ENCODE assay signal across 19 cellular contexts in the genomic region with DNA sequence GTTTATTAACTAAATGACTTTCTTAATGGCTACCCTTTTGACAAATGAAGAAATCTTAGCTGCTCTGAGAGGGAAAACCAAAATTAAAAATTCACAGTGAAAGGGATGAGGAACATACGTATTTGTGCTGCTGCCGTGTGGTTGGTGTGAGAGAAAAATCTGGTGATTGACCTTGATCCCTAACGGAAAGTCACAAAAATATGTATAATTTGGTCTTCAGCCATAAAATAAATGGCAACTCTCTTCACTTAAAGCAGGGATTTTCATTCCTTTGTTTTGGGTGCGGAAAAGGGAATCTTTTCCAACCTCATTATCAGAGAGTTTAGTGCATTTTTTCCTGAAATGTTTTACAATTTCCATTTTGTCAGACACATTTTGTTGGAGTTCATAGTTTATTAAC. TPM values are rescaled to one million over a fixed set of nuclear protein-coding genes. Genes with fewer than 3 reads are reported as not detected.
A peak's percentile ranks its signal among the peaks of the same experiment; 100 is the strongest.
DNase-seq lines count a peak whose midpoint lies in the region; ATAC-seq, FAIRE-seq and TF ChIP-seq lines count a peak whose summit lies in the region.
"Had no signal": no experiment of that assay in that cellular context is flagged by ENCODE, and none has a peak within 500 bp of the region (broad histone marks: within the 10 kb centered on the region; RNA-seq: fewer than 3 reads in every experiment).

No MANE protein-coding gene starts in this region.

- no peaks in the 10 kb centered on the region for H3K27me3 ChIP-seq in esophagus muscularis mucosa
- H3K27me3 ChIP-seq: testis had no signal

- TF ChIP-seq CTCF in esophagus muscularis mucosa (IDR thresholded peaks at IDR 0.05) (no peak), natural killer cell (IDR thresholded peaks at IDR 0.05) (no peak)

- peak overlapping the region in 1 of 4 donors; percentile 4 for H3K4me3 ChIP-seq in esophagus muscularis mucosa
- H3K4me3 ChIP-seq: testis had no signal

- ATAC-seq in left ventricle myocardium superior = peak; percentile 14
- ATAC-seq in left cardiac atrium = no peak
- peak in 1 of 3 donors; percentile 30 for ATAC-seq in natural killer cell
- ATAC-seq: CD8-positive, alpha-beta T cell; esophagus mucosa; naive thymus-derived CD8-positive, alpha-beta T cell; stimulated activated memory B cell treated with anti-CD40 and anti-IgM and Interleukin-4, amounts not matched to agents 10 μg/mL and 1 μg/mL and 100 μg/mL, for 72 hours had no signal

- H3K27me3 Mint-ChIP-seq in natural killer cell (ENCODE audit: low read depth in 2 of 2) = no peaks in the 10 kb centered on the region
- H3K27me3 Mint-ChIP-seq: naive thymus-derived CD8-positive, alpha-beta T cell; stimulated activated memory B cell treated with anti-CD40 and anti-IgM and Interleukin-4, amounts not matched to agents 10 μg/mL and 1 μg/mL and 100 μg/mL, for 72 hours had no signal

- intact Hi-C loops in left ventricle myocardium superior (cut with micrococcal nuclease) (no loop called here), left cardiac atrium (cut with DNase I) (loop anchor here in 1 of 2 donors (5.0 kb wide), 1 partner anchor 72 kb away; no protein-coding TSS in a partner anchor), esophagus muscularis mucosa (cut with DNase I) (no loop called here), natural killer cell (cut with micrococcal nuclease) (no loop called here)

- DNase-seq in left ventricle myocardium superior (no peak), left cardiac atrium (no peak), esophagus muscularis mucosa (ENCODE audit: extremely low spot score) (no peak), natural killer cell (no peak), RCC 7860 (ENCODE audit: low spot score) (no peak), G401 (ENCODE audit: low spot score) (no peak)
- no peak for DNase-seq in activated naive CD4-positive, alpha-beta T cell (lab: John Stamatoyannopoulos, UW)
- no peak for DNase-seq in stimulated activated CD4-positive, alpha-beta T cell treated with anti-CD3 and anti-CD28 coated beads, Interleukin-1b, Interleukin-23, amount 100 ng/mL, for 48 hours
- DNase-seq: activated CD4-positive, alpha-beta T cell treated with anti-CD3 and anti-CD28 coated beads, Interleukin-2, amount 50 U/mL, for 4 hours; CD8-positive, alpha-beta T cell; head of caudate nucleus; HFFc6; naive thymus-derived CD8-positive, alpha-beta T cell; NCI-H187 treated with DMSO at 0.1 percent for 48 hours; testis; WERI-Rb-1 had no signal

- no peaks in the 10 kb centered on the region for H3K36me3 Mint-ChIP-seq in natural killer cell
- H3K36me3 Mint-ChIP-seq: CD8-positive, alpha-beta T cell; stimulated activated memory B cell treated with anti-CD40 and anti-IgM and Interleukin-4, amounts not matched to agents 10 μg/mL and 1 μg/mL and 100 μg/mL, for 72 hours had no signal

- TF ChIP-seq POLR2A in esophagus muscularis mucosa (IDR thresholded peaks at IDR 0.05; ENCODE audit: low read depth) = no peak

- in situ Hi-C loops in G401 (cut with HindIII; ENCODE audit: low sequenced_read_pairs) = no loop called here

- H3K27ac ChIP-seq in esophagus muscularis mucosa (replicated peaks in 1 of 4) = peak overlapping the region in 3 of 4 donors; percentile 35 to 54 (median 47)
- H3K27ac ChIP-seq: HL-60, testis, WERI-Rb-1 had no signal

- peak overlapping the region; percentile 25 for H3K4me3 Mint-ChIP-seq in natural killer cell
- H3K4me3 Mint-ChIP-seq: CD8-positive, alpha-beta T cell; HFFc6; naive thymus-derived CD8-positive, alpha-beta T cell; stimulated activated memory B cell treated with anti-CD40 and anti-IgM and Interleukin-4, amounts not matched to agents 10 μg/mL and 1 μg/mL and 100 μg/mL, for 72 hours had no signal

- peak overlapping the region; percentile 73 to 74 for H3K27ac Mint-ChIP-seq in natural killer cell
- H3K27ac Mint-ChIP-seq: CD8-positive, alpha-beta T cell; HFFc6; naive thymus-derived CD8-positive, alpha-beta T cell; stimulated activated memory B cell treated with anti-CD40 and anti-IgM and Interleukin-4, amounts not matched to agents 10 μg/mL and 1 μg/mL and 100 μg/mL, for 72 hours had no signal

- H3K36me3 ChIP-seq in esophagus muscularis mucosa = no peaks in the 10 kb centered on the region
- H3K36me3 ChIP-seq: WERI-Rb-1 had no signal

- no peak for TF ChIP-seq EP300 in esophagus muscularis mucosa (IDR thresholded peaks at IDR 0.05)

- H3K9me3 ChIP-seq in esophagus muscularis mucosa = no peaks in the 10 kb centered on the region
- H3K9me3 ChIP-seq: testis had no signal

- no peaks in the 10 kb centered on the region for H3K9me3 Mint-ChIP-seq in natural killer cell
- H3K9me3 Mint-ChIP-seq: CD8-positive, alpha-beta T cell; HFFc6; naive thymus-derived CD8-positive, alpha-beta T cell; stimulated activated memory B cell treated with anti-CD40 and anti-IgM and Interleukin-4, amounts not matched to agents 10 μg/mL and 1 μg/mL and 100 μg/mL, for 72 hours had no signal

- H3K4me1 Mint-ChIP-seq in natural killer cell = peaks cover 54 to 56% of the 10 kb centered on the region in 2 donors
- H3K4me1 Mint-ChIP-seq: stimulated activated memory B cell treated with anti-CD40 and anti-IgM and Interleukin-4, amounts not matched to agents 10 μg/mL and 1 μg/mL and 100 μg/mL, for 72 hours had no signal

- peaks cover 33 to 70% (median 37%) of the 10 kb centered on the region in 4 donors for H3K4me1 ChIP-seq in esophagus muscularis mucosa
- H3K4me1 ChIP-seq: testis had no signal

- FAIRE-seq in RCC 7860 (lab: Jason Lieb, UNC) = no peak

- 57% methylated on average over 4 of the region's 4 CpGs for WGBS in esophagus muscularis mucosa

RNA-seq across cellular contexts. Expression of a gene that starts 40.4 kb away (rescaled TPM):
- total RNA-seq in left ventricle myocardium superior (1,055 TPM), left cardiac atrium (1,000 to 10,000 TPM; 2,389 to 3,652 TPM), esophagus muscularis mucosa (100 to 1,000 TPM; 212 to 250 (median 227) TPM), natural killer cell (10 to 100 TPM; 67.6 to 79.9 (median 75.3) TPM)
- 1.2 TPM in 1 of 2 replicates, not detected in the other for total RNA-seq in G401 (2014; rRNA removed; shearing (Covaris generic))

Comparison
In these comparisons a context has a peak if more than half of its experiments do, and no peak if none do; other contexts are left out.
1. RNA of a gene that starts 40.4 kb away (total RNA-seq): 2,389 to 3,652 TPM in left cardiac atrium, 1,055 TPM in left ventricle myocardium superior (single experiment), 212 to 250 TPM in esophagus muscularis mucosa and 67.6 to 79.9 TPM in natural killer cell; 1.2 TPM in G401; every median in the first group is over 10 times any median in the second.